ENCODE assay signal across 1 cellular context in the genomic region with DNA sequence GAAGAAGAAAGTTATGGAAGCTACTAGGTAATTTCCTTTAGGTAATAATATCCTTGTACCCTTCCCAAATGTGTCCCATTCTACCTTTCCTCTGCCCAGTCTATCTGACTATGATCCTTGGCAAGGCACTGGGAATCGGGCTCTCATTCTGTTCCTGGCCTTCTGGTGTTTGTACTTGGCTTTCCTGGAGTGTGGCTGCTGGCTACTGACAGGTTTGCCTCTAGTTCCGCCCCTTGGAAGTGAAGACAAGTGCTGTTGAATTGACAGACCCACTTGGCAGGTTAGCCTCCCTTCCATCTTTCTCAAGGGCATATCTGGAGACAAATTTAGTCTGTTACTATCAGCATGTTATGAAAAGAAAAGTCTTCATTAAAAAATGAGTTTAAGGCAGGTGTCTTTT.
TF ChIP-seq lines count a peak whose summit lies in the region.

No MANE protein-coding gene starts in this region.

TF ChIP-seq in GM23338, 12 proteins besides CTCF, POLR2A, EP300 and RAD21 (continued from another document):
- TF ChIP-seq, protein P1, sequence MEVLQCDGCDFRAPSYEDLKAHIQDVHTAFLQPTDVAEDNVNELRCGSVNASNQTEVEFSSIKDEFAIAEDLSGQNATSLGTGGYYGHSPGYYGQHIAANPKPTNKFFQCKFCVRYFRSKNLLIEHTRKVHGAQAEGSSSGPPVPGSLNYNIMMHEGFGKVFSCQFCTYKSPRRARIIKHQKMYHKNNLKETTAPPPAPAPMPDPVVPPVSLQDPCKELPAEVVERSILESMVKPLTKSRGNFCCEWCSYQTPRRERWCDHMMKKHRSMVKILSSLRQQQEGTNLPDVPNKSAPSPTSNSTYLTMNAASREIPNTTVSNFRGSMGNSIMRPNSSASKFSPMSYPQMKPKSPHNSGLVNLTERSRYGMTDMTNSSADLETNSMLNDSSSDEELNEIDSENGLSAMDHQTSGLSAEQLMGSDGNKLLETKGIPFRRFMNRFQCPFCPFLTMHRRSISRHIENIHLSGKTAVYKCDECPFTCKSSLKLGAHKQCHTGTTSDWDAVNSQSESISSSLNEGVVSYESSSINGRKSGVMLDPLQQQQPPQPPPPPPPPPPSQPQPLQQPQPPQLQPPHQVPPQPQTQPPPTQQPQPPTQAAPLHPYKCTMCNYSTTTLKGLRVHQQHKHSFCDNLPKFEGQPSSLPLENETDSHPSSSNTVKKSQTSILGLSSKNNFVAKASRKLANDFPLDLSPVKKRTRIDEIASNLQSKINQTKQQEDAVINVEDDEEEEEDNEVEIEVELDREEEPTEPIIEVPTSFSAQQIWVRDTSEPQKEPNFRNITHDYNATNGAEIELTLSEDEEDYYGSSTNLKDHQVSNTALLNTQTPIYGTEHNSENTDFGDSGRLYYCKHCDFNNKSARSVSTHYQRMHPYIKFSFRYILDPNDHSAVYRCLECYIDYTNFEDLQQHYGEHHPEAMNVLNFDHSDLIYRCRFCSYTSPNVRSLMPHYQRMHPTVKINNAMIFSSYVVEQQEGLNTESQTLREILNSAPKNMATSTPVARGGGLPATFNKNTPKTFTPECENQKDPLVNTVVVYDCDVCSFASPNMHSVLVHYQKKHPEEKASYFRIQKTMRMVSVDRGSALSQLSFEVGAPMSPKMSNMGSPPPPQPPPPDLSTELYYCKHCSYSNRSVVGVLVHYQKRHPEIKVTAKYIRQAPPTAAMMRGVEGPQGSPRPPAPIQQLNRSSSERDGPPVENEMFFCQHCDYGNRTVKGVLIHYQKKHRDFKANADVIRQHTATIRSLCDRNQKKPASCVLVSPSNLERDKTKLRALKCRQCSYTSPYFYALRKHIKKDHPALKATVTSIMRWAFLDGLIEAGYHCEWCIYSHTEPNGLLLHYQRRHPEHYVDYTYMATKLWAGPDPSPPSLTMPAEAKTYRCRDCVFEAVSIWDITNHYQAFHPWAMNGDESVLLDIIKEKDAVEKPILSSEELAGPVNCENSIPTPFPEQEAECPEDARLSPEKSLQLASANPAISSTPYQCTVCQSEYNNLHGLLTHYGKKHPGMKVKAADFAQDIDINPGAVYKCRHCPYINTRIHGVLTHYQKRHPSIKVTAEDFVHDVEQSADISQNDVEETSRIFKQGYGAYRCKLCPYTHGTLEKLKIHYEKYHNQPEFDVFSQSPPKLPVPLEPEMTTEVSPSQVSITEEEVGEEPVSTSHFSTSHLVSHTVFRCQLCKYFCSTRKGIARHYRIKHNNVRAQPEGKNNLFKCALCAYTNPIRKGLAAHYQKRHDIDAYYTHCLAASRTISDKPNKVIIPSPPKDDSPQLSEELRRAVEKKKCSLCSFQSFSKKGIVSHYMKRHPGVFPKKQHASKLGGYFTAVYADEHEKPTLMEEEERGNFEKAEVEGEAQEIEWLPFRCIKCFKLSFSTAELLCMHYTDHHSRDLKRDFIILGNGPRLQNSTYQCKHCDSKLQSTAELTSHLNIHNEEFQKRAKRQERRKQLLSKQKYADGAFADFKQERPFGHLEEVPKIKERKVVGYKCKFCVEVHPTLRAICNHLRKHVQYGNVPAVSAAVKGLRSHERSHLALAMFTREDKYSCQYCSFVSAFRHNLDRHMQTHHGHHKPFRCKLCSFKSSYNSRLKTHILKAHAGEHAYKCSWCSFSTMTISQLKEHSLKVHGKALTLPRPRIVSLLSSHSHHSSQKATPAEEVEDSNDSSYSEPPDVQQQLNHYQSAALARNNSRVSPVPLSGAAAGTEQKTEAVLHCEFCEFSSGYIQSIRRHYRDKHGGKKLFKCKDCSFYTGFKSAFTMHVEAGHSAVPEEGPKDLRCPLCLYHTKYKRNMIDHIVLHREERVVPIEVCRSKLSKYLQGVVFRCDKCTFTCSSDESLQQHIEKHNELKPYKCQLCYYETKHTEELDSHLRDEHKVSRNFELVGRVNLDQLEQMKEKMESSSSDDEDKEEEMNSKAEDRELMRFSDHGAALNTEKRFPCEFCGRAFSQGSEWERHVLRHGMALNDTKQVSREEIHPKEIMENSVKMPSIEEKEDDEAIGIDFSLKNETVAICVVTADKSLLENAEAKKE (CRISPR knock-in tag; IDR thresholded peaks at IDR 0.05) = no peak
- TF ChIP-seq EZH2 (IDR thresholded peaks at IDR 0.05; ENCODE audit: low read depth, unreplicated experiment) (no peak), JUNB (IDR thresholded peaks at IDR 0.05; ENCODE audit: unreplicated experiment) (no peak), CREB1 (CRISPR knock-in tag; IDR thresholded peaks at IDR 0.05; ENCODE audit: low read depth) (no peak)
- TF ChIP-seq, protein P2, sequence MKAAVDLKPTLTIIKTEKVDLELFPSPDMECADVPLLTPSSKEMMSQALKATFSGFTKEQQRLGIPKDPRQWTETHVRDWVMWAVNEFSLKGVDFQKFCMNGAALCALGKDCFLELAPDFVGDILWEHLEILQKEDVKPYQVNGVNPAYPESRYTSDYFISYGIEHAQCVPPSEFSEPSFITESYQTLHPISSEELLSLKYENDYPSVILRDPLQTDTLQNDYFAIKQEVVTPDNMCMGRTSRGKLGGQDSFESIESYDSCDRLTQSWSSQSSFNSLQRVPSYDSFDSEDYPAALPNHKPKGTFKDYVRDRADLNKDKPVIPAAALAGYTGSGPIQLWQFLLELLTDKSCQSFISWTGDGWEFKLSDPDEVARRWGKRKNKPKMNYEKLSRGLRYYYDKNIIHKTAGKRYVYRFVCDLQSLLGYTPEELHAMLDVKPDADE (IDR thresholded peaks at IDR 0.05) = no peak
